2 cellular contexts compared by ENCODE assay signal in genomic region chr4:39626261-39626660, GRCh38.
TF ChIP-seq lines count a peak whose summit lies in the region.

No MANE protein-coding gene starts in this region.

TF ChIP-seq in GM23338, 12 proteins besides CTCF, POLR2A, EP300 and RAD21 (continued from another document):
- TF ChIP-seq ZNF462 (CRISPR knock-in tag; IDR thresholded peaks at IDR 0.05) (no peak), ETS1 (IDR thresholded peaks at IDR 0.05) (no peak), POLR2AphosphoS5 (IDR thresholded peaks at IDR 0.05; ENCODE audit: low read depth) (no peak), NANOG (IDR thresholded peaks at IDR 0.05; ENCODE audit: borderline replicate concordance) (no peak), REST (IDR thresholded peaks at IDR 0.05; ENCODE audit: unreplicated experiment) (no peak), STAT1 (IDR thresholded peaks at IDR 0.05; ENCODE audit: unreplicated experiment) (no peak), JUNB (IDR thresholded peaks at IDR 0.05; ENCODE audit: unreplicated experiment) (no peak), EZH2 (IDR thresholded peaks at IDR 0.05; ENCODE audit: low read depth, unreplicated experiment) (no peak), ZNF114 (CRISPR knock-in tag; IDR thresholded peaks at IDR 0.05) (no peak), ZNF331 (CRISPR knock-in tag; IDR thresholded peaks at IDR 0.05; ENCODE audit: low read depth) (no peak)

TF ChIP-seq in HepG2, 621 proteins besides CTCF, POLR2A, EP300 and RAD21 (continued from another document):
- TF ChIP-seq HMGXB3 (CRISPR knock-in tag; IDR thresholded peaks at IDR 0.05; ENCODE audit: borderline replicate concordance) (no peak), ARNT2 (CRISPR knock-in tag; IDR thresholded peaks at IDR 0.05; ENCODE audit: low read depth) (no peak), ZNF431 (CRISPR knock-in tag; IDR thresholded peaks at IDR 0.05; ENCODE audit: borderline replicate concordance, low read depth) (no peak), ZNF280B (CRISPR knock-in tag; IDR thresholded peaks at IDR 0.05; ENCODE audit: borderline replicate concordance) (no peak)
